9 cellular contexts compared by ENCODE assay signal in the genomic region with DNA sequence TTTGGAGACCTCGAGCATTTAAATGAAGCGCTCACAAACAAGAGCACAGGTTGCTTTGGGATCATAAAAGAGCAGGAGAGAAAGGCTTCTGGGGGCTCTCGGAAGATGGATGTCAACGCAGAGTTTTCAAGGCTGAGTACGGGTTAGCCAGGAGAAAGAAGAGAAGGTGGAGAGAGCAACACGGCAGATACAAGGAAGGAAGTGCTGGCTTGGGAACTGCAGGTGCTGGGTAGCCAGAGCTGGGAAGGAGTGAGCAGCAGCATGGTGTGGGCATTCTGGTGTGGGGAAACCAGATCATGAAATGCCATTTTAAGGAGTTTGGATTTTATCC. TPM values are rescaled to one million over a fixed set of nuclear protein-coding genes. Genes with fewer than 3 reads are reported as not detected.
DNase-seq lines count a peak whose midpoint lies in the region; FAIRE-seq and TF ChIP-seq lines count a peak whose summit lies in the region.
"Had no signal": no experiment of that assay in that cellular context is flagged by ENCODE, and none has a peak within 500 bp of the region (broad histone marks: within the 10 kb centered on the region; RNA-seq: fewer than 3 reads in every experiment).

No MANE protein-coding gene starts in this region.

- H3K27me3 Mint-ChIP-seq in HFFc6 (ENCODE audit: insufficient read depth) = no peaks in the 10 kb centered on the region; the same call in 1 of the 2 replicates

- H3K4me3 Mint-ChIP-seq in HFFc6 = peak overlapping the region; percentile 92

- peaks cover 4% of the 10 kb centered on the region; the same call in 1 of the 2 replicates for H3K36me3 Mint-ChIP-seq in HFFc6 (ENCODE audit: low read depth)

- H3K27me3 ChIP-seq in WERI-Rb-1 (ENCODE audit: insufficient read depth, low read depth, severe bottlenecking) (no peaks in the 10 kb centered on the region), right atrium auricular region (no peaks in the 10 kb centered on the region), small intestine (ENCODE audit: control insufficient read depth in 2 of 2, insufficient read depth in 2 of 2, low read length in 2 of 2) (no peaks in the 10 kb centered on the region)

- peaks cover 0 to 22% of the 10 kb centered on the region in 2 donors for H3K4me1 ChIP-seq in right atrium auricular region
- peaks cover 0 to 2% of the 10 kb centered on the region in 2 donors for H3K4me1 ChIP-seq in small intestine (ENCODE audit: control insufficient read depth in 2 of 2, insufficient read depth in 1 of 2, low read depth in 1 of 2, low read length in 1 of 2)

- DNase-seq in HFFc6 (no peak), WERI-Rb-1 (no peak), right atrium auricular region (ENCODE audit: low spot score) (no peak), small intestine (no peak), Kasumi-1 (lab: John Stamatoyannopoulos, UW) (no peak), AG20443 (ENCODE audit: low spot score) (no peak), HUDEP-2 (lab: John Stamatoyannopoulos, UW; ENCODE audit: unreplicated experiment in 76 of 76) (no peak), NCI-H187 treated with DMSO at 0.1 percent for 48 hours (lab: John Stamatoyannopoulos, UW) (no peak)

- TF ChIP-seq CTCF in HFFc6 (IDR thresholded peaks at IDR 0.05) = no peak
- no peak for TF ChIP-seq CTCF in WERI-Rb-1 (IDR thresholded peaks at IDR 0.05; ENCODE audit: low read depth, low read length)
- no peak for TF ChIP-seq CTCF in right atrium auricular region (IDR thresholded peaks at IDR 0.05)

- H3K4me3 ChIP-seq in WERI-Rb-1 (ENCODE audit: low read depth, low read length) (peak overlapping the region; percentile 71), right atrium auricular region (peak overlapping the region; percentile 74 to 94), small intestine (ENCODE audit: low read depth in 1 of 2, low read length in 2 of 2) (peak overlapping the region; percentile 26 to 99)

- peak overlapping the region; percentile 79 for H3K27ac Mint-ChIP-seq in HFFc6

- H3K4me1 Mint-ChIP-seq in HFFc6 (ENCODE audit: low read depth) = peaks cover 37% of the 10 kb centered on the region

- FAIRE-seq in small intestine (lab: Jason Lieb, UNC) = no peak
- FAIRE-seq: TTC549 had no signal

- H3K36me3 ChIP-seq in WERI-Rb-1 = no peaks in the 10 kb centered on the region
- no peaks in the 10 kb centered on the region for H3K36me3 ChIP-seq in right atrium auricular region
- no peaks in the 10 kb centered on the region for H3K36me3 ChIP-seq in small intestine (ENCODE audit: control insufficient read depth in 2 of 2, insufficient read depth in 2 of 2, low read length in 2 of 2)

- H3K27ac ChIP-seq in WERI-Rb-1 = peak overlapping the region; percentile 62
- peak overlapping the region; percentile 83 to 87 for H3K27ac ChIP-seq in right atrium auricular region
- H3K27ac ChIP-seq in small intestine (ENCODE audit: low read depth in 1 of 2, low read length in 1 of 2) = peak overlapping the region; percentile 66 to 69

- H3K9me3 ChIP-seq in WERI-Rb-1 (ENCODE audit: severe bottlenecking) = no peaks in the 10 kb centered on the region
- H3K9me3 ChIP-seq in right atrium auricular region = no peaks in the 10 kb centered on the region
- no peaks in the 10 kb centered on the region for H3K9me3 ChIP-seq in small intestine (ENCODE audit: control insufficient read depth, low read depth)

- no peaks in the 10 kb centered on the region for H3K9me3 Mint-ChIP-seq in HFFc6

- WGBS in small intestine, 3 donors = 0 to 1% (median 1%) methylated on average over 6 of the region's 6 CpGs

RNA-seq across cellular contexts. Expression of a gene that starts 0.6 kb away (rescaled TPM):
- 10 to 100 TPM; 27.0 to 30.4 (median 29.4) TPM for total RNA-seq in HFFc6 (2021; fragmentation: NEBNext Ultra II Directional; extraction: Animal tissue kit (Norgen Biotek cat#: 25700))
- 10 to 100 TPM; 32.3 to 32.7 TPM for total RNA-seq in right atrium auricular region
- polyA plus RNA-seq in small intestine = 10 to 100 TPM in 2 of 3 donors, 1 to 10 TPM in 1; 6.9 to 14.6 (median 11.0) TPM

RNA-seq across cellular contexts. Expression of a gene that starts 12.4 kb away (rescaled TPM):
- total RNA-seq in HFFc6 (2021; fragmentation: NEBNext Ultra II Directional; extraction: Animal tissue kit (Norgen Biotek cat#: 25700)) = 10 to 100 TPM; 53.3 to 71.7 (median 60.9) TPM
- total RNA-seq in right atrium auricular region = 10 to 100 TPM; 39.9 to 61.8 TPM
- 10 to 100 TPM; 11.2 to 13.0 (median 11.3) TPM for polyA plus RNA-seq in small intestine

RNA-seq across cellular contexts. Expression of a gene that starts 53.8 kb away (rescaled TPM):
- 10 to 100 TPM; 39.4 to 44.7 (median 41.0) TPM for total RNA-seq in HFFc6 (2021; fragmentation: NEBNext Ultra II Directional; extraction: Animal tissue kit (Norgen Biotek cat#: 25700))
- total RNA-seq in right atrium auricular region = 10 to 100 TPM; 22.2 to 23.4 TPM
- 10 to 100 TPM in 1 of 3 donors, 1 to 10 TPM in 2; 4.6 to 25.4 (median 6.7) TPM for polyA plus RNA-seq in small intestine
